Comparison of ENCODE assay signal across 8 cellular contexts in the genomic region with DNA sequence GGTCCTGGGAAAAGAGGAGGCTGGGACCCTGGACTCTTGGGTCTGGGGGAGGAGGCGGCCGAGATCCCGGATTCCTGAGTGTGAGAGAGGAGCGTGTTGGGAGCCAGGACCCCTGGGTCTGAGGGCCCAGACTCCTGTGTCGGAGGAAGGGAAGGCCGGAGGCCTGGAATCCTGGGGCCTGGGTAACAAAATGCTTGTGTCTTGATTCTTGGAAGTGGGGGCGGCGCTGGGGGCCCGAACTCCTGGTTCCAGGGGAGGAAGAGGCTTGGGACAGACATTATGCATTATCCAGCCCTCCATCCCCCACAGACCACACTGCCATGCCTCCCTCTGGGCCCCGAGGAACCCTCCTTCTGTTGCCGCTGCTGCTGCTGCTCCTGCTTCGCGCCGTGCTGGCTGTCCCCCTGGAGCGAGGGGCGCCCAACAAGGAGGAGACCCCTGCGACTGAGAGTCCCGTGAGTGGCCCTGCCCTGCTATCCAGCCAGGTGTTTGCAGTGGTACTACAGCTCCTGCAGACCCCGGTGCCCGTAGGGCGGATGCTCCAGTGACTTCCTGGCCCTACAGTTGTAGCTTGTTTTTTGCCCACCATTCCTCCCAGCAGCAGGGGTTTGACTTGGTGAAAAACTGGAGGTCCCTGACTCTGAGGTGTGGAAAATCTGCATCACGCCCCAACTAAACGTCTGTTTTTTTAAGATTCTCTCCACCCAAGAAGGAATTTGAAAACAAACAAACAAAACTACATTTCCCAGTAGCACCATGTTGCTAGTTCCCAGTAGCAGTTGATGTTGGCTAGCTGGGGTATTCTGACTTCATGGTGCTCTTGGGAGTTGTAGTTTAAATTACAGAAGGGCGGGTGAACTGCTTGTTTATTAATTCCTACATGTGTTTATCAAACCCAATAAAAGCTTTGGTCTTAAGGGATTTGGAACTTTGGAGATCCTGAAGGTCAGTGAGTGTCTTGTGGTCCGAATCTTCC. TPM values are rescaled to one million over a fixed set of nuclear protein-coding genes. Genes with fewer than 3 reads are reported as not detected.
DNase-seq lines count a peak whose midpoint lies in the region; ATAC-seq and TF ChIP-seq lines count a peak whose summit lies in the region.

No MANE protein-coding gene starts in this region.

- peaks cover 14% of the 10 kb centered on the region for H3K27me3 Mint-ChIP-seq in stimulated activated naive CD8-positive, alpha-beta T cell treated with anti-CD3 and anti-CD28 coated beads, Interleukin-15, amount 100 ng/mL, for 72 hours

- H3K27me3 ChIP-seq in OCI-LY3 (ENCODE audit: low read depth, low read length) (no peaks in the 10 kb centered on the region), breast epithelium (no peaks in the 10 kb centered on the region), kidney epithelial cell (ENCODE audit: control insufficient read depth, insufficient read depth, low read length) (peaks cover 5% of the 10 kb centered on the region)

- peak overlapping the region; percentile 82 for H3K9ac ChIP-seq in OCI-LY3 (ENCODE audit: low read length)

- peak overlapping the region; percentile 9; the same call in 1 of the 2 replicates for H3K27ac ChIP-seq in OCI-LY3 (ENCODE audit: low read length)
- H3K27ac ChIP-seq in breast epithelium, result peak overlapping the region; percentile 87 to 89

- H3K4me3 Mint-ChIP-seq in stimulated activated naive CD8-positive, alpha-beta T cell treated with anti-CD3 and anti-CD28 coated beads, Interleukin-15, amount 100 ng/mL, for 72 hours, result peak overlapping the region; percentile 92 to 94

- H4K20me1 ChIP-seq in OCI-LY3 (ENCODE audit: insufficient read depth, low read length), result no peaks in the 10 kb centered on the region

- no peak for TF ChIP-seq POLR2A in breast epithelium (IDR thresholded peaks at IDR 0.05)

- no peak overlapping the region; the same call in 1 of the 2 replicates for H2AFZ ChIP-seq in OCI-LY3 (ENCODE audit: low read depth, low read length)

- no peak for ATAC-seq in stimulated activated naive CD8-positive, alpha-beta T cell treated with anti-CD3 and anti-CD28 coated beads, Interleukin-15, amount 100 ng/mL, for 72 hours
- no peak for ATAC-seq in HG02884 (IDR thresholded peaks at IDR 0.05; ENCODE audit: unreplicated experiment)

- H3K27ac Mint-ChIP-seq in stimulated activated naive CD8-positive, alpha-beta T cell treated with anti-CD3 and anti-CD28 coated beads, Interleukin-15, amount 100 ng/mL, for 72 hours, result peak overlapping the region; percentile 95 to 98

- DNase-seq in activated T-cell treated with anti-CD3 and anti-CD28 coated beads, Interleukin-2, amount 50 U/mL, for 1 hour, result peak; percentile 44
- DNase-seq in activated T-cell treated with anti-CD3 and anti-CD28 coated beads for 4 hours, result no peak
- DNase-seq in breast epithelium (ENCODE audit: low spot score in 2 of 2), result peak in 1 of 2 donors; percentile 32
- no peak for DNase-seq in kidney epithelial cell (ENCODE audit: low read depth)
- DNase-seq in stimulated activated naive CD8-positive, alpha-beta T cell treated with anti-CD3 and anti-CD28 coated beads, Interleukin-15, amount 100 ng/mL, for 72 hours, result peak in 1 of 2 donors; percentile 30
- DNase-seq in NCI-H2107 treated with DMSO at 0.1 percent for 48 hours (lab: John Stamatoyannopoulos, UW; ENCODE audit: unreplicated experiment), result no peak

- TF ChIP-seq CTCF in OCI-LY3 (IDR thresholded peaks at IDR 0.05; ENCODE audit: low read depth, low read length) (no peak), breast epithelium (IDR thresholded peaks at IDR 0.05) (no peak), kidney epithelial cell (IDR thresholded peaks at IDR 0.05; ENCODE audit: insufficient read depth, low read length, poor library complexity, severe bottlenecking) (no peak)

- H3K4me1 ChIP-seq in OCI-LY3 (ENCODE audit: low read length) (no peaks in the 10 kb centered on the region; the same call in 1 of the 2 replicates), breast epithelium (peaks cover 5 to 17% of the 10 kb centered on the region in 2 donors)

- H3K4me2 ChIP-seq in OCI-LY3 (ENCODE audit: low read length), result peak overlapping the region; percentile 67

- H3K4me3 ChIP-seq in OCI-LY3 (ENCODE audit: low read length) (peak overlapping the region; percentile 85), breast epithelium (peak overlapping the region; percentile 75 to 83 (median 76)), kidney epithelial cell (ENCODE audit: low read depth, low read length) (peak overlapping the region; percentile 89)

- H3K9me3 ChIP-seq in OCI-LY3 (ENCODE audit: insufficient read depth, low read length) (no peaks in the 10 kb centered on the region), breast epithelium (no peaks in the 10 kb centered on the region)

- no peaks in the 10 kb centered on the region for H3K9me3 Mint-ChIP-seq in stimulated activated naive CD8-positive, alpha-beta T cell treated with anti-CD3 and anti-CD28 coated beads, Interleukin-15, amount 100 ng/mL, for 72 hours

- intact Hi-C loops in breast epithelium (cut with DNase I; ENCODE audit: low total_unique reads), result loop anchor here (1.0 kb wide), 1 partner anchor 27 kb away; no protein-coding TSS in a partner anchor

- H3K36me3 ChIP-seq in OCI-LY3 (replicated peaks; ENCODE audit: low read depth, low read length) (peaks cover 6% of the 10 kb centered on the region), breast epithelium (no peaks in the 10 kb centered on the region), kidney epithelial cell (ENCODE audit: control insufficient read depth, insufficient read depth, low read length) (no peaks in the 10 kb centered on the region)

- peaks cover 49% of the 10 kb centered on the region for H3K4me1 Mint-ChIP-seq in stimulated activated naive CD8-positive, alpha-beta T cell treated with anti-CD3 and anti-CD28 coated beads, Interleukin-15, amount 100 ng/mL, for 72 hours

- 0 out of 2 replicates have a peak, but pooled peaks cover 4% of the 10 kb centered on the region for H3K79me2 ChIP-seq in OCI-LY3 (ENCODE audit: low read length)

RNA-seq across cellular contexts. Expression of gene NUCB1, which starts 0.7 kb away (rescaled TPM):
- 100 to 1,000 TPM; 131 to 333 (median 223) TPM for total RNA-seq in breast epithelium
- 248 and 260 TPM in 2 replicates for total RNA-seq in kidney epithelial cell

RNA-seq across cellular contexts. Expression of gene TULP2, which starts 2.2 kb away (rescaled TPM):
- total RNA-seq in breast epithelium (under 1 TPM in 2 of 3 donors, not detected in 1; 0.48 to 0.73 TPM), kidney epithelial cell (not detected in 2 replicates)

RNA-seq across cellular contexts. Expression of gene PPP1R15A, which starts 28.5 kb away (rescaled TPM):
- 10 to 100 TPM; 59.6 to 74.2 (median 65.4) TPM for total RNA-seq in breast epithelium
- total RNA-seq in kidney epithelial cell, result 225 and 233 TPM in 2 replicates

RNA-seq across cellular contexts. Expression of gene PLEKHA4, which starts 32.3 kb away (rescaled TPM):
- total RNA-seq in breast epithelium (10 to 100 TPM in 2 of 3 donors, 1 to 10 TPM in 1; 6.4 to 25.6 (median 22.4) TPM), kidney epithelial cell (10.0 and 11.1 TPM in 2 replicates)

RNA-seq across cellular contexts. Expression of gene DHDH, which starts 32.7 kb away (rescaled TPM):
- total RNA-seq in breast epithelium, result 1 to 10 TPM in 1 of 3 donors, under 1 TPM in 1, not detected in 1; 0.96 to 1.3 TPM
- 1.0 and 1.5 TPM in 2 replicates for total RNA-seq in kidney epithelial cell
